ENCODE assay signal across 1 cellular context in the genomic region with DNA sequence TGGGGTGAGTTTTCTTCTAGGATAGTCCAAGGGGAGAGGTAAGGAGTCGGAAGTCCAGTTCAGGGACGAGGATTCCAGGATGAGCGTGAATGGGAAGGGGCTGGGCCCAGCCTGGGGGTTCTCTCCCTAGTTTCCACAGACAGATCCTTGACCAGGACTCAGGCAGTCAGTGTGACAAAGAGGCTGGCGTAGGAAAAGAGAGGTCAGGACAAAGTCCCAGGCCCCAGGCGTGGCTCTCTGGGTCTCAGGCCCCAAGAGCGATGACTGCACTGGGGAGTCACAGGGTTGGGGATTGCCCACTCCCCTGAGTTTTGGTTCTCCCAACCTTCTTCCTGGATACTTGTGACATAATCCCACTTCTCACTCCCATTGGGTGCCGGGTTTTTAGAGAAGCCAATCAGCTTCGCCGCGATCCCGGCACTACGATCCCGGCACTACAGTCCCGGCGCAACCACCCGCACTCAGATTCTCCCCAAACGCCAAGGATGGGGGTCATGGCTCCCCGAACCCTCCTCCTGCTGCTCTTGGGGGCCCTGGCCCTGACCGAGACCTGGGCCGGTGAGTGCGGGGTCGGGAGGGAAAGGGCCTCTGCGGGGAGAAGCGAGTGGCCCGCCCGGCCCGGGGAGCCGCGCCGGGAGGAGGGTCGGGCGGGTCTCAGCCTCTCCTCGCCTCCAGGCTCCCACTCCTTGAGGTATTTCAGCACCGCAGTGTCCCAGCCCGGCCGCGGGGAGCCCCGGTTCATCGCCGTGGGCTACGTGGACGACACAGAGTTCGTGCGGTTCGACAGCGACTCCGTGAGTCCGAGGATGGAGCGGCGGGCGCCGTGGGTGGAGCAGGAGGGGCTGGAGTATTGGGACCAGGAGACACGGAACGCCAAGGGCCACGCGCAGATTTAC.
TF ChIP-seq lines count a peak whose summit lies in the region.

No MANE protein-coding gene starts in this region.

TF ChIP-seq in HepG2, 621 proteins besides CTCF, POLR2A, EP300 and RAD21 (continued from another document and continues in another):
- TF ChIP-seq, protein P1, sequence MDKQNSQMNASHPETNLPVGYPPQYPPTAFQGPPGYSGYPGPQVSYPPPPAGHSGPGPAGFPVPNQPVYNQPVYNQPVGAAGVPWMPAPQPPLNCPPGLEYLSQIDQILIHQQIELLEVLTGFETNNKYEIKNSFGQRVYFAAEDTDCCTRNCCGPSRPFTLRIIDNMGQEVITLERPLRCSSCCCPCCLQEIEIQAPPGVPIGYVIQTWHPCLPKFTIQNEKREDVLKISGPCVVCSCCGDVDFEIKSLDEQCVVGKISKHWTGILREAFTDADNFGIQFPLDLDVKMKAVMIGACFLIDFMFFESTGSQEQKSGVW (CRISPR knock-in tag; IDR thresholded peaks at IDR 0.05; ENCODE audit: borderline replicate concordance): no peak
- no peak for TF ChIP-seq U2AF1 (optimal IDR thresholded peaks at IDR 0.05; ENCODE audit: low read depth, low read length)
- TF ChIP-seq ZNF225 (CRISPR knock-in tag; IDR thresholded peaks at IDR 0.05): peak; percentile 16; the same call in 1 of the 2 replicates
- TF ChIP-seq SATB2 (CRISPR knock-in tag; IDR thresholded peaks at IDR 0.05): no peak
- TF ChIP-seq PTBP1 (IDR thresholded peaks at IDR 0.05; ENCODE audit: low read depth, low read length, poor library complexity, severe bottlenecking): peak; percentile 30
- no peak for TF ChIP-seq PITX1 (CRISPR knock-in tag; IDR thresholded peaks at IDR 0.05)
- TF ChIP-seq HOXA3 (CRISPR knock-in tag; IDR thresholded peaks at IDR 0.05): no peak
- peak; percentile 41; the same call in 1 of the 2 replicates for TF ChIP-seq HDAC1 (CRISPR knock-in tag; IDR thresholded peaks at IDR 0.05)
- TF ChIP-seq HES4 (CRISPR knock-in tag; IDR thresholded peaks at IDR 0.05; ENCODE audit: borderline replicate concordance): no peak
- no peak for TF ChIP-seq FOXP1 (IDR thresholded peaks at IDR 0.05)
- TF ChIP-seq FOXP1 (CRISPR knock-in tag; IDR thresholded peaks at IDR 0.05): no peak
- TF ChIP-seq PRPF4 (IDR thresholded peaks at IDR 0.05; ENCODE audit: low read depth, low read length, poor library complexity, severe bottlenecking): no peak
- no peak for TF ChIP-seq ZNF24 (IDR thresholded peaks at IDR 0.05)
- no peak for TF ChIP-seq ZNF660 (CRISPR knock-in tag; IDR thresholded peaks at IDR 0.05; ENCODE audit: borderline replicate concordance, low read depth)
- TF ChIP-seq CCAR2 (optimal IDR thresholded peaks at IDR 0.05; ENCODE audit: low read depth, low read length): no peak
- TF ChIP-seq, protein P2, sequence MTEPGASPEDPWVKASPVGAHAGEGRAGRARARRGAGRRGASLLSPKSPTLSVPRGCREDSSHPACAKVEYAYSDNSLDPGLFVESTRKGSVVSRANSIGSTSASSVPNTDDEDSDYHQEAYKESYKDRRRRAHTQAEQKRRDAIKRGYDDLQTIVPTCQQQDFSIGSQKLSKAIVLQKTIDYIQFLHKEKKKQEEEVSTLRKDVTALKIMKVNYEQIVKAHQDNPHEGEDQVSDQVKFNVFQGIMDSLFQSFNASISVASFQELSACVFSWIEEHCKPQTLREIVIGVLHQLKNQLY (CRISPR knock-in tag; IDR thresholded peaks at IDR 0.05): no peak
- TF ChIP-seq, protein P3, sequence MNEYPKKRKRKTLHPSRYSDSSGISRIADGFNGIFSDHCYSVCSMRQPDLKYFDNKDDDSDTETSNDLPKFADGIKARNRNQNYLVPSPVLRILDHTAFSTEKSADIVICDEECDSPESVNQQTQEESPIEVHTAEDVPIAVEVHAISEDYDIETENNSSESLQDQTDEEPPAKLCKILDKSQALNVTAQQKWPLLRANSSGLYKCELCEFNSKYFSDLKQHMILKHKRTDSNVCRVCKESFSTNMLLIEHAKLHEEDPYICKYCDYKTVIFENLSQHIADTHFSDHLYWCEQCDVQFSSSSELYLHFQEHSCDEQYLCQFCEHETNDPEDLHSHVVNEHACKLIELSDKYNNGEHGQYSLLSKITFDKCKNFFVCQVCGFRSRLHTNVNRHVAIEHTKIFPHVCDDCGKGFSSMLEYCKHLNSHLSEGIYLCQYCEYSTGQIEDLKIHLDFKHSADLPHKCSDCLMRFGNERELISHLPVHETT (CRISPR knock-in tag; conservative IDR thresholded peaks at IDR 0.05): no peak
- TF ChIP-seq SIX4 (CRISPR knock-in tag; IDR thresholded peaks at IDR 0.05): no peak
- no peak for TF ChIP-seq ZNF672 (CRISPR knock-in tag; IDR thresholded peaks at IDR 0.05)
- TF ChIP-seq, protein P4, sequence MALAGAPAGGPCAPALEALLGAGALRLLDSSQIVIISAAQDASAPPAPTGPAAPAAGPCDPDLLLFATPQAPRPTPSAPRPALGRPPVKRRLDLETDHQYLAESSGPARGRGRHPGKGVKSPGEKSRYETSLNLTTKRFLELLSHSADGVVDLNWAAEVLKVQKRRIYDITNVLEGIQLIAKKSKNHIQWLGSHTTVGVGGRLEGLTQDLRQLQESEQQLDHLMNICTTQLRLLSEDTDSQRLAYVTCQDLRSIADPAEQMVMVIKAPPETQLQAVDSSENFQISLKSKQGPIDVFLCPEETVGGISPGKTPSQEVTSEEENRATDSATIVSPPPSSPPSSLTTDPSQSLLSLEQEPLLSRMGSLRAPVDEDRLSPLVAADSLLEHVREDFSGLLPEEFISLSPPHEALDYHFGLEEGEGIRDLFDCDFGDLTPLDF (CRISPR knock-in tag; IDR thresholded peaks at IDR 0.05): no peak
- no peak for TF ChIP-seq SOX6 (IDR thresholded peaks at IDR 0.05)
- no peak; the same call in 1 of the 2 replicates for TF ChIP-seq SOX6 (CRISPR knock-in tag; IDR thresholded peaks at IDR 0.05)
- no peak for TF ChIP-seq SMARCC2 (IDR thresholded peaks at IDR 0.05)
- TF ChIP-seq, protein P5, sequence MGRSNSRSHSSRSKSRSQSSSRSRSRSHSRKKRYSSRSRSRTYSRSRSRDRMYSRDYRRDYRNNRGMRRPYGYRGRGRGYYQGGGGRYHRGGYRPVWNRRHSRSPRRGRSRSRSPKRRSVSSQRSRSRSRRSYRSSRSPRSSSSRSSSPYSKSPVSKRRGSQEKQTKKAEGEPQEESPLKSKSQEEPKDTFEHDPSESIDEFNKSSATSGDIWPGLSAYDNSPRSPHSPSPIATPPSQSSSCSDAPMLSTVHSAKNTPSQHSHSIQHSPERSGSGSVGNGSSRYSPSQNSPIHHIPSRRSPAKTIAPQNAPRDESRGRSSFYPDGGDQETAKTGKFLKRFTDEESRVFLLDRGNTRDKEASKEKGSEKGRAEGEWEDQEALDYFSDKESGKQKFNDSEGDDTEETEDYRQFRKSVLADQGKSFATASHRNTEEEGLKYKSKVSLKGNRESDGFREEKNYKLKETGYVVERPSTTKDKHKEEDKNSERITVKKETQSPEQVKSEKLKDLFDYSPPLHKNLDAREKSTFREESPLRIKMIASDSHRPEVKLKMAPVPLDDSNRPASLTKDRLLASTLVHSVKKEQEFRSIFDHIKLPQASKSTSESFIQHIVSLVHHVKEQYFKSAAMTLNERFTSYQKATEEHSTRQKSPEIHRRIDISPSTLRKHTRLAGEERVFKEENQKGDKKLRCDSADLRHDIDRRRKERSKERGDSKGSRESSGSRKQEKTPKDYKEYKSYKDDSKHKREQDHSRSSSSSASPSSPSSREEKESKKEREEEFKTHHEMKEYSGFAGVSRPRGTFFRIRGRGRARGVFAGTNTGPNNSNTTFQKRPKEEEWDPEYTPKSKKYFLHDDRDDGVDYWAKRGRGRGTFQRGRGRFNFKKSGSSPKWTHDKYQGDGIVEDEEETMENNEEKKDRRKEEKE (IDR thresholded peaks at IDR 0.05): no peak
- no peak for TF ChIP-seq U2AF2 (IDR thresholded peaks at IDR 0.05; ENCODE audit: low read depth, low read length)
- TF ChIP-seq, protein P6, sequence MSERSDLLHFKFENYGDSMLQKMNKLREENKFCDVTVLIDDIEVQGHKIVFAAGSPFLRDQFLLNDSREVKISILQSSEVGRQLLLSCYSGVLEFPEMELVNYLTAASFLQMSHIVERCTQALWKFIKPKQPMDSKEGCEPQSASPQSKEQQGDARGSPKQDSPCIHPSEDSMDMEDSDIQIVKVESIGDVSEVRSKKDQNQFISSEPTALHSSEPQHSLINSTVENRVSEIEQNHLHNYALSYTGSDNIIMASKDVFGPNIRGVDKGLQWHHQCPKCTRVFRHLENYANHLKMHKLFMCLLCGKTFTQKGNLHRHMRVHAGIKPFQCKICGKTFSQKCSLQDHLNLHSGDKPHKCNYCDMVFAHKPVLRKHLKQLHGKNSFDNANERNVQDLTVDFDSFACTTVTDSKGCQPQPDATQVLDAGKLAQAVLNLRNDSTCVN (CRISPR knock-in tag; IDR thresholded peaks at IDR 0.05; ENCODE audit: borderline replicate concordance): no peak; the same call in 1 of the 2 replicates
- TF ChIP-seq, protein P7, sequence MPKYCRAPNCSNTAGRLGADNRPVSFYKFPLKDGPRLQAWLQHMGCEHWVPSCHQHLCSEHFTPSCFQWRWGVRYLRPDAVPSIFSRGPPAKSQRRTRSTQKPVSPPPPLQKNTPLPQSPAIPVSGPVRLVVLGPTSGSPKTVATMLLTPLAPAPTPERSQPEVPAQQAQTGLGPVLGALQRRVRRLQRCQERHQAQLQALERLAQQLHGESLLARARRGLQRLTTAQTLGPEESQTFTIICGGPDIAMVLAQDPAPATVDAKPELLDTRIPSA (CRISPR knock-in tag; IDR thresholded peaks at IDR 0.05; ENCODE audit: borderline replicate concordance): no peak
- TF ChIP-seq BORCS8-MEF2B (CRISPR knock-in tag; IDR thresholded peaks at IDR 0.05): peak; percentile 4; the same call in 1 of the 2 replicates
- peak; percentile 68; the same call in 1 of the 2 replicates for TF ChIP-seq KLF11 (CRISPR knock-in tag; IDR thresholded peaks at IDR 0.05)
- TF ChIP-seq, protein P8, sequence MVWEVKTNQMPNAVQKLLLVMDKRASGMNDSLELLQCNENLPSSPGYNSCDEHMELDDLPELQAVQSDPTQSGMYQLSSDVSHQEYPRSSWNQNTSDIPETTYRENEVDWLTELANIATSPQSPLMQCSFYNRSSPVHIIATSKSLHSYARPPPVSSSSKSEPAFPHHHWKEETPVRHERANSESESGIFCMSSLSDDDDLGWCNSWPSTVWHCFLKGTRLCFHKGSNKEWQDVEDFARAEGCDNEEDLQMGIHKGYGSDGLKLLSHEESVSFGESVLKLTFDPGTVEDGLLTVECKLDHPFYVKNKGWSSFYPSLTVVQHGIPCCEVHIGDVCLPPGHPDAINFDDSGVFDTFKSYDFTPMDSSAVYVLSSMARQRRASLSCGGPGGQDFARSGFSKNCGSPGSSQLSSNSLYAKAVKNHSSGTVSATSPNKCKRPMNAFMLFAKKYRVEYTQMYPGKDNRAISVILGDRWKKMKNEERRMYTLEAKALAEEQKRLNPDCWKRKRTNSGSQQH (CRISPR knock-in tag; IDR thresholded peaks at IDR 0.05; ENCODE audit: low read depth): peak; percentile 55; the same call in 1 of the 2 replicates
- no peak for TF ChIP-seq MAFK (conservative IDR thresholded peaks at IDR 0.05 in 1 of 2, IDR thresholded peaks at IDR 0.05 in 1 of 2; ENCODE audit: low read length in 2 of 2)
- TF ChIP-seq, protein P9, sequence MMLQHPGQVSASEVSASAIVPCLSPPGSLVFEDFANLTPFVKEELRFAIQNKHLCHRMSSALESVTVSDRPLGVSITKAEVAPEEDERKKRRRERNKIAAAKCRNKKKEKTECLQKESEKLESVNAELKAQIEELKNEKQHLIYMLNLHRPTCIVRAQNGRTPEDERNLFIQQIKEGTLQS (CRISPR knock-in tag; IDR thresholded peaks at IDR 0.05): no peak
- TF ChIP-seq DPF2 (CRISPR knock-in tag; IDR thresholded peaks at IDR 0.05; ENCODE audit: borderline replicate concordance, low read depth): no peak
- TF ChIP-seq, protein P10, sequence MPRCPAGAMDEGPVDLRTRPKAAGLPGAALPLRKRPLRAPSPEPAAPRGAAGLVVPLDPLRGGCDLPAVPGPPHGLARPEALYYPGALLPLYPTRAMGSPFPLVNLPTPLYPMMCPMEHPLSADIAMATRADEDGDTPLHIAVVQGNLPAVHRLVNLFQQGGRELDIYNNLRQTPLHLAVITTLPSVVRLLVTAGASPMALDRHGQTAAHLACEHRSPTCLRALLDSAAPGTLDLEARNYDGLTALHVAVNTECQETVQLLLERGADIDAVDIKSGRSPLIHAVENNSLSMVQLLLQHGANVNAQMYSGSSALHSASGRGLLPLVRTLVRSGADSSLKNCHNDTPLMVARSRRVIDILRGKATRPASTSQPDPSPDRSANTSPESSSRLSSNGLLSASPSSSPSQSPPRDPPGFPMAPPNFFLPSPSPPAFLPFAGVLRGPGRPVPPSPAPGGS (CRISPR knock-in tag; IDR thresholded peaks at IDR 0.05): 0 out of 2 replicates have a peak, but pooled peaks have one; percentile 37
- TF ChIP-seq KAT2B (IDR thresholded peaks at IDR 0.05; ENCODE audit: borderline replicate concordance, low read depth, low read length): no peak
- TF ChIP-seq, protein P11, sequence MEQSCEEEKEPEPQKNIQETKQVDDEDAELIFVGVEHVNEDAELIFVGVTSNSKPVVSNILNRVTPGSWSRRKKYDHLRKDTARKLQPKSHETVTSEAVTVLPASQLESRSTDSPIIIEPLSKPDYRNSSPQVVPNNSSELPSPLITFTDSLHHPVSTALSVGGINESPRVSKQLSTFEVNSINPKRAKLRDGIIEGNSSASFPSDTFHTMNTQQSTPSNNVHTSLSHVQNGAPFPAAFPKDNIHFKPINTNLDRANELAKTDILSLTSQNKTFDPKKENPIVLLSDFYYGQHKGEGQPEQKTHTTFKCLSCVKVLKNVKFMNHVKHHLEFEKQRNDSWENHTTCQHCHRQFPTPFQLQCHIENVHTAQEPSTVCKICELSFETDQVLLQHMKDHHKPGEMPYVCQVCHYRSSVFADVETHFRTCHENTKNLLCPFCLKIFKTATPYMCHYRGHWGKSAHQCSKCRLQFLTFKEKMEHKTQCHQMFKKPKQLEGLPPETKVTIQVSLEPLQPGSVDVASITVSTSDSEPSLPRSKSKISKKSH (CRISPR knock-in tag; IDR thresholded peaks at IDR 0.05; ENCODE audit: borderline replicate concordance): peak; percentile 55; the same call in 1 of the 2 replicates
- TF ChIP-seq FOXM1 (CRISPR knock-in tag; IDR thresholded peaks at IDR 0.05): no peak
- TF ChIP-seq ZNF772 (CRISPR knock-in tag; IDR thresholded peaks at IDR 0.05): 0 out of 2 replicates have a peak, but pooled peaks have one; percentile 47
- no peak for TF ChIP-seq NCOR1 (IDR thresholded peaks at IDR 0.05; ENCODE audit: borderline replicate concordance, low read length)
- TF ChIP-seq ZIK1 (CRISPR knock-in tag; IDR thresholded peaks at IDR 0.05; ENCODE audit: borderline replicate concordance, low read depth): no peak
- TF ChIP-seq NR2F2 (IDR thresholded peaks at IDR 0.05; ENCODE audit: borderline replicate concordance, low read depth): no peak; the same call in 1 of the 2 replicates
- no peak for TF ChIP-seq IKZF1 (IDR thresholded peaks at IDR 0.05)
- TF ChIP-seq FOXO1 (CRISPR knock-in tag; IDR thresholded peaks at IDR 0.05): no peak
- TF ChIP-seq PHF21A (CRISPR knock-in tag; IDR thresholded peaks at IDR 0.05): no peak
- TF ChIP-seq ZNF382 (CRISPR knock-in tag; IDR thresholded peaks at IDR 0.05; ENCODE audit: borderline replicate concordance): no peak
- TF ChIP-seq BRD4 (CRISPR knock-in tag; IDR thresholded peaks at IDR 0.05): peak; percentile 27; the same call in 1 of the 2 replicates
- no peak for TF ChIP-seq KLF13 (CRISPR knock-in tag; IDR thresholded peaks at IDR 0.05)
- TF ChIP-seq ATF7 (IDR thresholded peaks at IDR 0.05): no peak
- no peak for TF ChIP-seq ATF7 (CRISPR knock-in tag; IDR thresholded peaks at IDR 0.05)
